ENCODE assay signal across 22 cellular contexts in the genomic region with DNA sequence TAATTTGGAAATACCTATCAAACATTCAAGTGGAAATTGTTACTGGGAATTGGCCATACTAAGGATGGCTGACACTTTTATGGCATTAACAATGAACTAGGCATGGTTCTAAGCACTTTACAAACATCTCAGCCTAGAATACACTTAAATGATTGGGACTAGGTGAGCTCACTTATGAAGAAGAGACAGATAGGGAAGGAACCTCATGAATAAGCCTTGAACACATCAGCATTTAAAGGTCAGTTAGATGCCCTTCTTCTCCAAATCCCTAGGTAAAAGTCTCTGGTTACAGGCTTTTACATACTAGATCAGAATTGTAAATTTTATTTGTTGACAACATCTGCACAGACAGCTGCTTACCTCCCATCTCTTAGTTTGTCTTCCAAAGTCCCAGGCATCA.
"Had no signal": no experiment of that assay in that cellular context is flagged by ENCODE, and none has a peak within 500 bp of the region (broad histone marks: within the 10 kb centered on the region; RNA-seq: fewer than 3 reads in every experiment).

No MANE protein-coding gene starts in this region.

- ATAC-seq: effector memory CD8-positive, alpha-beta T cell; esophagus mucosa; foreskin keratinocyte; gastrocnemius medialis; gastroesophageal sphincter; heart left ventricle; heart right ventricle had no signal

- H3K27ac Mint-ChIP-seq: dendritic cell treated with granulocyte-macrophage colony-stimulating factor and Interleukin-4, amounts not matched to agents 40 ng/mL and 50 ng/mL, for 4 days; effector memory CD8-positive, alpha-beta T cell; endodermal cell had no signal

- H3K27me3 Mint-ChIP-seq: dendritic cell treated with granulocyte-macrophage colony-stimulating factor and Interleukin-4, amounts not matched to agents 40 ng/mL and 50 ng/mL, for 4 days had no signal

- DNase-seq: colonic mucosa; cortex of kidney; dermis blood vessel endothelial cell; dorsolateral prefrontal cortex; effector CD4-positive, alpha-beta T cell; effector CD8-positive, alpha-beta T cell; effector memory CD4-positive, alpha-beta T cell; effector memory CD8-positive, alpha-beta T cell; endodermal cell; erythroblast; esophagus squamous epithelium; foreskin fibroblast; foreskin keratinocyte; foreskin melanocyte; gastrocnemius medialis; glutamatergic neuron; head of caudate nucleus; heart left ventricle; heart right ventricle had no signal

- H3K4me3 Mint-ChIP-seq: dendritic cell treated with granulocyte-macrophage colony-stimulating factor and Interleukin-4, amounts not matched to agents 40 ng/mL and 50 ng/mL, for 4 days; effector memory CD8-positive, alpha-beta T cell; endodermal cell had no signal
